7 cellular contexts compared by ENCODE assay signal in the genomic region with DNA sequence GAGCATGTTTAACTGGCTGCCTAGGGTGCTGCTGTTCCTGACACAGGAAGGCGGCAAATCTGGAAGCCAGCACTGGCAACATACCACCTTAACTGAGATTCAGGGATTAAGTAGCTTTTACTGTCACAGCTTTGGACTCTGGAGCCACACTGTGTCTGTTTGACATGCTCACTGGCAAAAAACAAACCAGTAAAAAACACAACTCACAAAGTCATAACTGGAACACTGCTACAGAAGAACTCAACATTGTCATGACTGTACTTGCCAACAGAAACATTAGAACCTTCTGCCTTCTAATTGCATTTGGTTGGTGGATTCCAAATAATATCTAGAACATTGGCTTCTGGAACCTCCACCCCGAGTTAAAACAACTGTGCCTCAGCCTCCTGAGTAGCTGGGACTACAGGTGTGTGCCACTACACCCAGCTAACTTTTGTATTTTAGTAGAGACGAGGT.
"Had no signal": no experiment of that assay in that cellular context is flagged by ENCODE, and none has a peak within 500 bp of the region (broad histone marks: within the 10 kb centered on the region; RNA-seq: fewer than 3 reads in every experiment).

No MANE protein-coding gene starts in this region.

- H3K9ac ChIP-seq: GM23248 had no signal

- H3K27ac ChIP-seq: GM23248 had no signal

- FAIRE-seq: H1, H54, HTR-8/SVneo had no signal

- DNase-seq: GM23248, H9, HCEC 1CT, KBM-7 had no signal

- H2AFZ ChIP-seq: GM23248 had no signal

- H3K4me3 ChIP-seq: GM23248 had no signal
